In genomic region chr3:127889461-127889863, GRCh38 we compare ENCODE assay signal across 13 cellular contexts. TPM values are rescaled to one million over a fixed set of nuclear protein-coding genes. Genes with fewer than 3 reads are reported as not detected.
A peak's percentile ranks its signal among the peaks of the same experiment; 100 is the strongest.
DNase-seq lines count a peak whose midpoint lies in the region; ATAC-seq and TF ChIP-seq lines count a peak whose summit lies in the region.
"Had no signal": no experiment of that assay in that cellular context is flagged by ENCODE, and none has a peak within 500 bp of the region (broad histone marks: within the 10 kb centered on the region; RNA-seq: fewer than 3 reads in every experiment).

No MANE protein-coding gene starts in this region.

- no peak for TF ChIP-seq CTCF in PC-3 (conservative IDR thresholded peaks at IDR 0.05; ENCODE audit: low read depth, low read length)

- DNase-seq in GM23248: peak; percentile 88
- DNase-seq in fibroblast of gingiva (ENCODE audit: low read depth): peak; percentile 60
- DNase-seq in renal cortical epithelial cell (ENCODE audit: low read depth): peak; percentile 96
- DNase-seq in PC-3: no peak
- DNase-seq in activated T-cell treated with anti-CD3 and anti-CD28 coated beads, Interleukin-2, amount 50 U/mL, for 1 hour: no peak
- DNase-seq: CD8-positive, alpha-beta memory T cell; NCI-H1105 treated with DMSO at 0.1 percent for 48 hours; NCI-H510A treated with DMSO at 0.1 percent for 48 hours had no signal

- peaks cover 8% of the 10 kb centered on the region for H3K9me3 Mint-ChIP-seq in activated T-helper 17 cell treated with anti-CD3 and anti-CD28 coated beads, Interleukin-2, amount 50 U/mL, for 72 hours

- H3K79me2 ChIP-seq in GM23248 (ENCODE audit: insufficient read depth): no peaks in the 10 kb centered on the region
- no peaks in the 10 kb centered on the region for H3K79me2 ChIP-seq in PC-3 (ENCODE audit: low read length)

- POLR2A ChIA-PET in PC-3 (lab: Charles Lee; ENCODE audit: unreplicated experiment): no interaction called here

- in situ Hi-C loops in GM23248 (cut with MboI): no loop called here

- H3F3A ChIP-seq in GM23248 (ENCODE audit: insufficient read depth) (peaks cover 13% of the 10 kb centered on the region), PC-3 (ENCODE audit: low read length, unreplicated experiment) (no peaks in the 10 kb centered on the region)

- H2AFZ ChIP-seq in GM23248 (no peak overlapping the region), PC-3 (ENCODE audit: low read length) (no peak overlapping the region)

- H4K20me1 ChIP-seq in GM23248 (ENCODE audit: insufficient read depth): no peaks in the 10 kb centered on the region
- no peaks in the 10 kb centered on the region for H4K20me1 ChIP-seq in PC-3 (ENCODE audit: low read length)

- H3K36me3 Mint-ChIP-seq in activated T-helper 17 cell treated with anti-CD3 and anti-CD28 coated beads, Interleukin-2, amount 50 U/mL, for 72 hours (ENCODE audit: low read depth): peaks cover 6% of the 10 kb centered on the region

- H3K4me3 ChIP-seq in GM23248 (no peak overlapping the region), PC-3 (ENCODE audit: low read length) (no peak overlapping the region)

- WGBS in GM23248 (ENCODE audit: low coverage in 1 of 2, low lambda C conversion rate in 2 of 2, missing lambda C conversion rate in 2 of 2), 2 experiments: 0 to 13% methylated on average over 1 of the region's 1 CpG

- H3K9ac ChIP-seq in GM23248 (peak overlapping the region; percentile 33), PC-3 (ENCODE audit: low read length) (no peak overlapping the region)

- ATAC-seq in activated T-helper 17 cell treated with anti-CD3 and anti-CD28 coated beads, Interleukin-2, amount 50 U/mL, for 72 hours (replicated peaks): peak; percentile 59
- ATAC-seq in PC-3 (no peak), HG02610 (IDR thresholded peaks at IDR 0.05; ENCODE audit: unreplicated experiment) (no peak), GM21367 (IDR thresholded peaks at IDR 0.05; ENCODE audit: unreplicated experiment) (no peak)

- H3K9me2 ChIP-seq in GM23248 (ENCODE audit: insufficient read depth): no peaks in the 10 kb centered on the region
- H3K9me2 ChIP-seq in PC-3 (replicated peaks; ENCODE audit: low read length): no peaks in the 10 kb centered on the region

- H3K27me3 Mint-ChIP-seq in activated T-helper 17 cell treated with anti-CD3 and anti-CD28 coated beads, Interleukin-2, amount 50 U/mL, for 72 hours: peaks cover 23% of the 10 kb centered on the region

- H3K4me3 Mint-ChIP-seq in activated T-helper 17 cell treated with anti-CD3 and anti-CD28 coated beads, Interleukin-2, amount 50 U/mL, for 72 hours: peak overlapping the region; percentile 33
- H3K4me3 Mint-ChIP-seq: activated naive CD8-positive, alpha-beta T cell; CD8-positive, alpha-beta memory T cell had no signal

- H3K4me1 ChIP-seq in GM23248 (ENCODE audit: insufficient read depth) (peaks cover 6% of the 10 kb centered on the region), PC-3 (ENCODE audit: insufficient read depth, low read length) (no peaks in the 10 kb centered on the region)

- peak overlapping the region; percentile 75 for H3K27ac Mint-ChIP-seq in activated T-helper 17 cell treated with anti-CD3 and anti-CD28 coated beads, Interleukin-2, amount 50 U/mL, for 72 hours
- H3K27ac Mint-ChIP-seq: activated naive CD8-positive, alpha-beta T cell; CD8-positive, alpha-beta memory T cell had no signal

- BruUV-seq in PC-3 (replicated peaks; lab: Mats Ljungman, UMichigan): no TSS peak

- peak overlapping the region; percentile 15 for H3K4me2 ChIP-seq in GM23248 (ENCODE audit: unreplicated experiment)
- no peak overlapping the region for H3K4me2 ChIP-seq in PC-3 (ENCODE audit: low read length)

- H3K36me3 ChIP-seq in GM23248 (ENCODE audit: low read depth) (no peaks in the 10 kb centered on the region), PC-3 (ENCODE audit: low read depth, low read length) (no peaks in the 10 kb centered on the region; the same call in 1 of the 2 replicates)

- no peaks in the 10 kb centered on the region for H3K27me3 ChIP-seq in GM23248 (replicated peaks; ENCODE audit: insufficient read depth)
- no peaks in the 10 kb centered on the region for H3K27me3 ChIP-seq in PC-3 (ENCODE audit: low read length)

- CTCF ChIA-PET in PC-3 (lab: Charles Lee): no interaction called here

- peaks cover 10% of the 10 kb centered on the region for H3K4me1 Mint-ChIP-seq in activated T-helper 17 cell treated with anti-CD3 and anti-CD28 coated beads, Interleukin-2, amount 50 U/mL, for 72 hours
- H3K4me1 Mint-ChIP-seq: CD8-positive, alpha-beta memory T cell had no signal

- no peaks in the 10 kb centered on the region for H3K9me3 ChIP-seq in GM23248 (ENCODE audit: low read depth)
- no peaks in the 10 kb centered on the region; the same call in 1 of the 2 replicates for H3K9me3 ChIP-seq in PC-3 (ENCODE audit: low read length)

- H3K27ac ChIP-seq in GM23248 (peak overlapping the region; percentile 63), PC-3 (ENCODE audit: low read length) (no peak overlapping the region)

- intact Hi-C loops in PC-3 (cut with micrococcal nuclease): no loop called here

RNA-seq across cellular contexts. Expression of gene KBTBD12, which starts 25.6 kb away (rescaled TPM):
- total RNA-seq in GM23248 (2014; rRNA removed; shearing (Covaris generic)): not detected in 2 replicates
- not detected in 2 replicates for polyA plus RNA-seq in GM23248 (2016; fragmentation: Nextera tagmentation; extraction: Ambion mirVana)
- total RNA-seq in activated T-helper 17 cell treated with anti-CD3 and anti-CD28 coated beads, Interleukin-2, amount 50 U/mL, for 72 hours: not detected
- 1.2 and 2.2 TPM in 2 replicates for total RNA-seq in renal cortical epithelial cell
- not detected in 2 replicates for total RNA-seq in PC-3 (2014; rRNA removed)
- total RNA-seq: CD8-positive, alpha-beta memory T cell; HT-29 had no signal
- polyA plus RNA-seq: CD8-positive, alpha-beta memory T cell had no signal

Comparison
In these comparisons a context has a peak if more than half of its experiments do, and no peak if none do; other contexts are left out.
1. DNase-seq: peak in GM23248 (single experiment), fibroblast of gingiva (single experiment) and renal cortical epithelial cell (single experiment); none in PC-3 (single experiment) and activated T-cell treated with anti-CD3 and anti-CD28 coated beads, Interleukin-2, amount 50 U/mL, for 1 hour (single experiment).